ENCODE assay signal across 14 cellular contexts in the genomic region with DNA sequence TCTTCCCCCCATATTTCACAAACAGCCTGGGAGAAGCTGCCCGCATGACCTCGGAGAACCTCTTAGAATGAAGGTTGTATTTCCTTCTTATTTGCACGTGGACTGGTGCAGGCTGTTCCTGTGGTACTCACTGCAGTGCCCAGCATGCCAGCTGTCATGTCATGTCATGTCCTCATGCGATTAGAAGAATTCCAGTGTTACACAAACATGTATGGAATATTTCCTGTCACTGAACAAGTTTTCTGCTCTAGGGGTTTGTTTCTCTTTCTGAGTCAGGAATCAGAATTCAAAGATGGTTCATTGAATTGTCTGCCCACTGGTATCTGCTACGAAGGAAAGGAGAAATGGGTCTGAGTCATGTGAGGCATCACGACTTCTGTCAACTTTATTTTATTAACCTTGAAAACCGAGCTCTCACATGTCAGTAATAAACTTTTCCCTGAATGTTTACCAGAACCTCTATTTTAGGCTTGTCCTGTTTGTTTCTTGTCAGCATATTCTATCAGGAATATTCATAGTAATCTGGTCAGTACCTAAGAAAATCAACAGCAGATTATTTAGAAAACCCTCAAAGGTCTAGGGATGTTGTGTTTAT.
"Had no signal": no experiment of that assay in that cellular context is flagged by ENCODE, and none has a peak within 500 bp of the region (broad histone marks: within the 10 kb centered on the region; RNA-seq: fewer than 3 reads in every experiment).

No MANE protein-coding gene starts in this region.

- H3K27ac ChIP-seq: left ventricle myocardium inferior had no signal

- H3K4me3 Mint-ChIP-seq: brain; endodermal cell; neural crest cell; T-helper 1 cell treated with Interleukin-12 subunit alpha and Interleukin-12 subunit beta and Interleukin-4 antibody, amounts not matched to agents 30 μg/mL and 1 μg/mL, for 36 hours had no signal

- H3K9me3 Mint-ChIP-seq: neural crest cell; T-helper 1 cell treated with Interleukin-12 subunit alpha and Interleukin-12 subunit beta and Interleukin-4 antibody, amounts not matched to agents 30 μg/mL and 1 μg/mL, for 36 hours had no signal

- H3K36me3 Mint-ChIP-seq: brain had no signal

- H3K27ac Mint-ChIP-seq: brain; endodermal cell; T-helper 1 cell treated with Interleukin-12 subunit alpha and Interleukin-12 subunit beta and Interleukin-4 antibody, amounts not matched to agents 30 μg/mL and 1 μg/mL, for 36 hours had no signal

- H3K27me3 ChIP-seq: esophagus muscularis mucosa had no signal

- DNase-seq: activated naive CD4-positive, alpha-beta T cell treated with anti-CD3 and anti-CD28 coated beads, Interleukin-2, amount 50 U/mL, for 16 hours; cerebellar nuclear complex; dermis blood vessel endothelial cell; endodermal cell; left ventricle myocardium inferior; mesendoderm; retina; stimulated activated CD4-positive, alpha-beta T cell treated with anti-CD3 and anti-CD28 coated beads, Interleukin-2, amount 100 ng/mL, for 24 hours; stimulated activated naive CD4-positive, alpha-beta T cell; substantia nigra had no signal

- H3K36me3 ChIP-seq: esophagus muscularis mucosa, left ventricle myocardium inferior had no signal

- H3K4me3 ChIP-seq: esophagus muscularis mucosa, left ventricle myocardium inferior had no signal

- H3K4me1 Mint-ChIP-seq: brain, neural crest cell had no signal
